In the genomic region with DNA sequence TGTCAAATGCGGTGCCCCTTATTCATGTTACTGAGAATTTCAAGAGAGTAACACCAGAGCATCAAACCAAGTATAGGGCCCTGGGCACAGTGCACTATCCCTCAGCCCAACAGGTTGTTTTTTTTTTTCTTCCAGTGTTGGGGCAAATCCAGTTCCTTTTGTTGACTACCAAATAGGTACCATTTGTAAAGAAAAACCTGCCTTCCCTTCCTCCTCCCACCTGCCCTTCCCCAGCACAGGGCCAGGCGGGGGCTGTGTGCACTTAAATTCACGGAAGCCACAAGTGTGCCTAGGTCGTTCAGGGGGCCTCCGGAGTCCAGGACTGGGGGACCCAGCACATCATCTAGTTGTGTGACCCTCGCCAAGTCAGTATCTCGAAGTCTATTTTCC, we compare ENCODE assay signal across 8 cellular contexts. TPM values are rescaled to one million over a fixed set of nuclear protein-coding genes. Genes with fewer than 3 reads are reported as not detected.
DNase-seq lines count a peak whose midpoint lies in the region; ATAC-seq, FAIRE-seq and TF ChIP-seq lines count a peak whose summit lies in the region.

No MANE protein-coding gene starts in this region.

- peak overlapping the region; percentile 89 for H2AFZ ChIP-seq in K562 (ENCODE audit: low read depth, low read length)

- no peaks in the 10 kb centered on the region for H3K9me3 ChIP-seq in CD4-positive, alpha-beta T cell (ENCODE audit: control insufficient read depth, low read length)
- H3K9me3 ChIP-seq in K562 (replicated peaks; ENCODE audit: control insufficient read depth, insufficient read depth, low read depth, low read length), result no peaks in the 10 kb centered on the region
- H3K9me3 ChIP-seq in mesodermal cell (ENCODE audit: control insufficient read depth, low read length), result no peaks in the 10 kb centered on the region

- H3K79me2 ChIP-seq in K562 (ENCODE audit: control insufficient read depth, insufficient read depth, low read length), result peaks cover 46% of the 10 kb centered on the region

- peak; percentile 65 for FAIRE-seq in K562 (lab: Jason Lieb, UNC)

- no peaks in the 10 kb centered on the region for H3K9me1 ChIP-seq in K562 (ENCODE audit: control insufficient read depth, insufficient read depth, low read length)

- DNase-seq in CD4-positive, alpha-beta T cell, result no peak
- peak in 1 of 4 experiments; percentile 32 for DNase-seq in K562 (ENCODE audit: extremely low read depth in 1 of 4, low spot score in 3 of 4)
- DNase-seq in stimulated activated CD4-positive, alpha-beta T cell treated with anti-CD3 and anti-CD28 coated beads, Interleukin-4, amount 100 ng/mL, for 24 hours, result no peak
- no peak for DNase-seq in putamen (ENCODE audit: low spot score)
- no peak for DNase-seq in G401 (ENCODE audit: low spot score)

- H3K27ac Mint-ChIP-seq in CD4-positive, alpha-beta T cell, result peak overlapping the region; percentile 90

- no peak for TF ChIP-seq RAD21 in K562 (CRISPR knock-in tag; conservative IDR thresholded peaks at IDR 0.05 in 1 of 2, IDR thresholded peaks at IDR 0.05 in 1 of 2)

- no peaks in the 10 kb centered on the region for H3K27me3 ChIP-seq in CD4-positive, alpha-beta T cell (ENCODE audit: control insufficient read depth, insufficient read depth, low read length)
- H3K27me3 ChIP-seq in K562 (ENCODE audit: control insufficient read depth in 2 of 2, insufficient read depth in 2 of 2, low read length in 2 of 2), result no peaks in the 10 kb centered on the region

- no peaks in the 10 kb centered on the region for H3K9me3 Mint-ChIP-seq in CD4-positive, alpha-beta T cell

- CTCF ChIA-PET in CD4-positive, alpha-beta T cell (lab: Charles Lee), result interaction anchor here (1.6 kb wide), 1 partner anchor 40 kb away, joined by 6 read pairs; no protein-coding TSS in a partner anchor
- CTCF ChIA-PET in K562 (lab: Yijun Ruan, JAX; ENCODE audit: low intra/inter-chr PET ratio), result no interaction called here

- intact Hi-C loops in CD4-positive, alpha-beta T cell (cut with DNase I, micrococcal nuclease), result loop anchor here (5.0 to 10.0 kb wide), 2 partner anchors 411 to 706 kb away; a partner anchor contains a TSS
- intact Hi-C loops in K562 (cut with micrococcal nuclease), result no loop called here

- POLR2A ChIA-PET in CD4-positive, alpha-beta T cell (lab: Charles Lee), result interaction anchor here (1.0 to 1.6 kb wide), 5 partner anchors 13 to 351 kb away, joined by 3 to 7 read pairs (median 3); a partner anchor contains a TSS
- POLR2A ChIA-PET in K562 (lab: Yijun Ruan, JAX), result no interaction called here

- peaks cover 37 to 44% of the 10 kb centered on the region in 2 experiments for H3K4me1 ChIP-seq in K562 (replicated peaks in 1 of 2; ENCODE audit: control insufficient read depth in 2 of 2, insufficient read depth in 2 of 2, low read length in 2 of 2)
- H3K4me1 ChIP-seq in mesodermal cell (ENCODE audit: control insufficient read depth, insufficient read depth, low read length, poor library complexity, severe bottlenecking), result peaks cover 26% of the 10 kb centered on the region

- H3K36me3 Mint-ChIP-seq in CD4-positive, alpha-beta T cell (ENCODE audit: low read depth), result peaks cover 64% of the 10 kb centered on the region

- peak overlapping the region; percentile 95 to 98 for H3K9ac ChIP-seq in K562 (ENCODE audit: insufficient read depth in 1 of 2, low read depth in 2 of 2, low read length in 2 of 2)

- no TSS peak for BruUV-seq in K562 (replicated peaks; lab: Mats Ljungman, UMichigan)

- in situ Hi-C loops in K562 (cut with MboI), result no loop called here
- in situ Hi-C loops in G401 (cut with HindIII; ENCODE audit: low sequenced_read_pairs), result no loop called here

- peaks cover 49% of the 10 kb centered on the region for H3K4me1 Mint-ChIP-seq in CD4-positive, alpha-beta T cell (ENCODE audit: low read depth)

- no peaks in the 10 kb centered on the region for H3K27me3 Mint-ChIP-seq in CD4-positive, alpha-beta T cell

- H3K36me3 ChIP-seq in K562 (ENCODE audit: control insufficient read depth, insufficient read depth, low read length) (peaks cover 50% of the 10 kb centered on the region), mesodermal cell (ENCODE audit: control insufficient read depth, insufficient read depth, low read length) (peaks cover 34% of the 10 kb centered on the region)

- peak; percentile 19 for ATAC-seq in CD4-positive, alpha-beta T cell (ENCODE audit: poor library complexity)
- ATAC-seq in HG03135 (IDR thresholded peaks at IDR 0.05; ENCODE audit: unreplicated experiment), result peak; percentile 5
- peak; percentile 4 for ATAC-seq in K562
- ATAC-seq in GM21526 (IDR thresholded peaks at IDR 0.05; ENCODE audit: low FRiP score, unreplicated experiment), result no peak

- peak overlapping the region; percentile 47 for H3K27ac ChIP-seq in CD4-positive, alpha-beta T cell (ENCODE audit: low read depth, low read length)
- H3K27ac ChIP-seq in K562 (ENCODE audit: extremely low read depth, low read depth, low read length) (peak overlapping the region; percentile 97), mesodermal cell (ENCODE audit: low read depth, low read length, severe bottlenecking) (peak overlapping the region; percentile 23)

- TF ChIP-seq EP300 in K562 (IDR thresholded peaks at IDR 0.05; ENCODE audit: low read length), result no peak

- no peaks in the 10 kb centered on the region for H4K20me1 ChIP-seq in K562 (replicated peaks; ENCODE audit: control insufficient read depth, insufficient read depth, low read length)

- TF ChIP-seq POLR2A in K562 (conservative IDR thresholded peaks at IDR 0.05), result no peak

- no peak for TF ChIP-seq CTCF in CD4-positive, alpha-beta T cell (IDR thresholded peaks at IDR 0.05)
- no peak for TF ChIP-seq CTCF in K562 (IDR thresholded peaks at IDR 0.05 in 2 of 3, conservative IDR thresholded peaks at IDR 0.05 in 1 of 3; ENCODE audit: insufficient read depth in 2 of 3, low read depth in 1 of 3, low read length in 3 of 3)

- H3K4me3 Mint-ChIP-seq in CD4-positive, alpha-beta T cell, result peak overlapping the region; percentile 94

- peak overlapping the region; percentile 64 for H3K4me3 ChIP-seq in K562
- peak overlapping the region; percentile 51 for H3K4me3 ChIP-seq in mesodermal cell (ENCODE audit: extremely low read depth, insufficient read depth, low read length, poor library complexity, severe bottlenecking)

- 13% methylated on average over 6 of the region's 7 CpGs for WGBS in K562 (ENCODE audit: insufficient coverage, low coverage, missing lambda C conversion rate)
- WGBS in mesodermal cell (ENCODE audit: insufficient coverage in 2 of 2), 2 experiments, result 81 to 87% methylated on average over 6 to 7 of the region's 7 CpGs

- peak overlapping the region; percentile 98 for H3K4me2 ChIP-seq in K562 (ENCODE audit: insufficient read depth, low read length)

RNA-seq across cellular contexts. Expression of a gene that starts 0.6 kb away (rescaled TPM):
- total RNA-seq in CD4-positive, alpha-beta T cell, result 1 to 10 TPM; 7.1 to 7.8 TPM
- 49.1 and 58.2 TPM in 2 replicates for total RNA-seq in K562 (2011; cell fraction: chromatin; rRNA removed; ENCODE audit: low replicate concordance)
- total RNA-seq in K562 (2011; cell fraction: nucleolus; rRNA removed), result 49.6 and 51.9 TPM in 2 replicates
- 56.2 and 59.0 TPM in 2 replicates for total RNA-seq in K562 (2011; cell fraction: nucleoplasm; rRNA removed)
- total RNA-seq in K562 (2014; rRNA removed) (39.6 and 40.3 TPM in 2 replicates), K562 (2014; rRNA removed; fragmentation: Illumina TruSeq; extraction: Trizol) (48.9 and 51.5 TPM in 2 replicates), K562 (2015; rRNA removed; fragmentation: Illumina TruSeq; extraction: Trizol) (40.1 and 42.4 TPM in 2 replicates), K562 (2021) (44.9 and 46.0 TPM in 2 replicates)
- polyA plus RNA-seq in K562 (2011; rRNA removed) (50.5 and 64.0 TPM in 2 replicates), K562 (2014; fragmentation: Illumina TruSeq; extraction: Trizol) (49.8 and 54.6 TPM in 2 replicates), K562 (2014; fragmentation: Nextera tagmentation; extraction: Ambion mirVana) (10 to 100 TPM; 80.6 to 97.8 TPM), K562 (2014; rRNA removed) (54.5 and 68.1 TPM in 2 replicates)
- 31.3 and 45.2 TPM in 2 replicates for polyA plus RNA-seq in K562 (2011; cell fraction: cytosol; rRNA removed)
- 31.2 and 39.9 TPM in 2 replicates for polyA plus RNA-seq in K562 (2011; cell fraction: nucleus; rRNA removed)
- 39.1 and 85.0 TPM in 2 replicates for polyA plus RNA-seq in K562 (2012)
- 36.1 and 36.6 TPM in 2 replicates for polyA minus RNA-seq in K562 (2011; rRNA and poly(A)+ RNA removed)
- 19.7 and 23.7 TPM in 2 replicates for polyA minus RNA-seq in K562 (2011; cell fraction: cytosol; rRNA and poly(A)+ RNA removed)
- 16.7 and 21.1 TPM in 2 replicates for polyA minus RNA-seq in K562 (2011; cell fraction: nucleus; rRNA and poly(A)+ RNA removed)
- 9.5 TPM for polyA plus RNA-seq in mesodermal cell (2013, experiment 1 of 2)
- 7.7 TPM for polyA plus RNA-seq in mesodermal cell (2013, experiment 2 of 2)
- 33.3 and 49.4 TPM in 2 replicates for total RNA-seq in G401 (2014; rRNA removed; shearing (Covaris generic))

RNA-seq across cellular contexts. Expression of a gene that starts 12.5 kb away (rescaled TPM):
- total RNA-seq in CD4-positive, alpha-beta T cell, result 1 to 10 TPM; 7.1 to 7.5 TPM
- 44.3 and 59.6 TPM in 2 replicates for total RNA-seq in K562 (2011; cell fraction: chromatin; rRNA removed; ENCODE audit: low replicate concordance)
- 47.8 and 52.9 TPM in 2 replicates for total RNA-seq in K562 (2011; cell fraction: nucleolus; rRNA removed)
- 68.3 and 84.1 TPM in 2 replicates for total RNA-seq in K562 (2011; cell fraction: nucleoplasm; rRNA removed)
- total RNA-seq in K562 (2014; rRNA removed), result 122 and 154 TPM in 2 replicates
- 197 and 213 TPM in 2 replicates for total RNA-seq in K562 (2014; rRNA removed; fragmentation: Illumina TruSeq; extraction: Trizol)
- total RNA-seq in K562 (2015; rRNA removed; fragmentation: Illumina TruSeq; extraction: Trizol), result 163 and 171 TPM in 2 replicates
- 140 and 150 TPM in 2 replicates for total RNA-seq in K562 (2021)
- 268 and 325 TPM in 2 replicates for polyA plus RNA-seq in K562 (2011; rRNA removed)
- 94.1 and 162 TPM in 2 replicates for polyA plus RNA-seq in K562 (2011; cell fraction: cytosol; rRNA removed)
- 113 and 152 TPM in 2 replicates for polyA plus RNA-seq in K562 (2011; cell fraction: nucleus; rRNA removed)
- polyA plus RNA-seq in K562 (2012), result 161 and 163 TPM in 2 replicates
- 172 and 173 TPM in 2 replicates for polyA plus RNA-seq in K562 (2014; fragmentation: Illumina TruSeq; extraction: Trizol)
- 100 to 1,000 TPM; 759 to 994 TPM for polyA plus RNA-seq in K562 (2014; fragmentation: Nextera tagmentation; extraction: Ambion mirVana)
- 143 and 194 TPM in 2 replicates for polyA plus RNA-seq in K562 (2014; rRNA removed)
- polyA minus RNA-seq in K562 (2011; rRNA and poly(A)+ RNA removed), result 226 and 260 TPM in 2 replicates
- polyA minus RNA-seq in K562 (2011; cell fraction: cytosol; rRNA and poly(A)+ RNA removed), result 61.8 and 87.3 TPM in 2 replicates
- 26.0 and 46.5 TPM in 2 replicates for polyA minus RNA-seq in K562 (2011; cell fraction: nucleus; rRNA and poly(A)+ RNA removed)
- 239 TPM for polyA plus RNA-seq in mesodermal cell (2013, experiment 1 of 2)
- polyA plus RNA-seq in mesodermal cell (2013, experiment 2 of 2), result 238 TPM
- 402 and 417 TPM in 2 replicates for total RNA-seq in G401 (2014; rRNA removed; shearing (Covaris generic))

RNA-seq across cellular contexts. Expression of a gene that starts 41.3 kb away (rescaled TPM):
- total RNA-seq in CD4-positive, alpha-beta T cell, result 10 to 100 TPM; 19.2 to 20.8 TPM
- total RNA-seq in K562 (2011; cell fraction: chromatin; rRNA removed; ENCODE audit: low replicate concordance), result 0.88 and 1.4 TPM in 2 replicates
- total RNA-seq in K562 (2011; cell fraction: nucleolus; rRNA removed), result 0.39 and 0.83 TPM in 2 replicates
- 0.31 and 0.59 TPM in 2 replicates for total RNA-seq in K562 (2011; cell fraction: nucleoplasm; rRNA removed)
- 0.54 and 0.65 TPM in 2 replicates for total RNA-seq in K562 (2014; rRNA removed)
- total RNA-seq in K562 (2014; rRNA removed; fragmentation: Illumina TruSeq; extraction: Trizol), result 0.47 and 0.51 TPM in 2 replicates
- total RNA-seq in K562 (2015; rRNA removed; fragmentation: Illumina TruSeq; extraction: Trizol), result 0.45 and 0.80 TPM in 2 replicates
- total RNA-seq in K562 (2021), result 0.73 and 1.0 TPM in 2 replicates
- 0.50 and 0.67 TPM in 2 replicates for polyA plus RNA-seq in K562 (2011; rRNA removed)
- 0.31 and 0.55 TPM in 2 replicates for polyA plus RNA-seq in K562 (2011; cell fraction: cytosol; rRNA removed)
- polyA plus RNA-seq in K562 (2011; cell fraction: nucleus; rRNA removed), result 0.45 and 0.98 TPM in 2 replicates
- 0.59 and 0.68 TPM in 2 replicates for polyA plus RNA-seq in K562 (2012)
- polyA plus RNA-seq in K562 (2014; fragmentation: Illumina TruSeq; extraction: Trizol), result 0.82 and 0.83 TPM in 2 replicates
- not detected for polyA plus RNA-seq in K562 (2014; fragmentation: Nextera tagmentation; extraction: Ambion mirVana)
- polyA plus RNA-seq in K562 (2014; rRNA removed), result 0.31 and 0.46 TPM in 2 replicates
- polyA minus RNA-seq in K562 (2011; rRNA and poly(A)+ RNA removed), result 0.42 and 0.53 TPM in 2 replicates
- not detected in 2 replicates for polyA minus RNA-seq in K562 (2011; cell fraction: cytosol; rRNA and poly(A)+ RNA removed)
- 0.44 and 0.54 TPM in 2 replicates for polyA minus RNA-seq in K562 (2011; cell fraction: nucleus; rRNA and poly(A)+ RNA removed)
- polyA plus RNA-seq in mesodermal cell (2013, experiment 1 of 2), result 23.7 TPM
- polyA plus RNA-seq in mesodermal cell (2013, experiment 2 of 2), result 20.1 TPM
- total RNA-seq in G401 (2014; rRNA removed; shearing (Covaris generic)), result 5.0 and 5.8 TPM in 2 replicates

Comparison
In these comparisons a context has a peak if more than half of its experiments do, and no peak if none do; other contexts are left out.
1. H3K27ac ChIP-seq: peak in every context shown above with its lines; median percentile 97 in K562; 47 in CD4-positive, alpha-beta T cell; 23 in mesodermal cell.
2. RNA of a gene that starts 12.5 kb away (total RNA-seq): 402 to 417 TPM in G401 and 44.3 to 213 TPM in K562; 7.1 to 7.5 TPM in CD4-positive, alpha-beta T cell; every median in the first group is over 4 times any median in the second.